ENCODE assay signal across 8 cellular contexts in genomic region chr15:74790080-74790916, GRCh38. TPM values are rescaled to one million over a fixed set of nuclear protein-coding genes. Genes with fewer than 3 reads are reported as not detected.
DNase-seq lines count a peak whose midpoint lies in the region; ATAC-seq and TF ChIP-seq lines count a peak whose summit lies in the region.

No MANE protein-coding gene starts in this region.

- H3K4me3 ChIP-seq in body of pancreas (no peak overlapping the region), right lobe of liver (no peak overlapping the region), thoracic aorta (peak overlapping the region; percentile 37)

- H3K36me3 ChIP-seq in body of pancreas (replicated peaks in 1 of 2; ENCODE audit: insufficient read depth in 1 of 2, low read depth in 2 of 2) = no peaks in the 10 kb centered on the region
- H3K36me3 ChIP-seq in right lobe of liver = no peaks in the 10 kb centered on the region
- no peaks in the 10 kb centered on the region for H3K36me3 ChIP-seq in thoracic aorta

- H3K9me3 ChIP-seq in body of pancreas (no peaks in the 10 kb centered on the region), right lobe of liver (no peaks in the 10 kb centered on the region), thoracic aorta (no peaks in the 10 kb centered on the region)

- DNase-seq in activated CD8-positive, alpha-beta memory T cell treated with anti-CD3 and anti-CD28 coated beads, Interleukin-2, amount 50 U/mL, for 48 hours = peak; percentile 70
- no peak for DNase-seq in activated CD8-positive, alpha-beta memory T cell treated with anti-CD3 and anti-CD28 coated beads, Interleukin-2, amount 50 U/mL, for 4 hours
- DNase-seq in OCI-M1 (lab: John Stamatoyannopoulos, UW) (peak; percentile 88), body of pancreas (peak in 3 of 4 donors; percentile 53 to 67 (median 53)), right lobe of liver (peak; percentile 70 to 73 (median 72)), thoracic aorta (ENCODE audit: low spot score) (no peak), GOT3 (lab: John Stamatoyannopoulos, UW) (no peak)

- no peak for TF ChIP-seq CTCF in body of pancreas (IDR thresholded peaks at IDR 0.05)
- no peak for TF ChIP-seq CTCF in right lobe of liver (IDR thresholded peaks at IDR 0.05)
- TF ChIP-seq CTCF in thoracic aorta (IDR thresholded peaks at IDR 0.05) = no peak

- WGBS in body of pancreas, 2 donors = 46 to 69% methylated on average over 11 to 15 of the region's 15 CpGs
- WGBS in right lobe of liver (ENCODE audit: insufficient coverage, low coverage, low lambda C conversion rate, missing lambda C conversion rate) = 24% methylated on average over 11 of the region's 15 CpGs

- intact Hi-C loops in body of pancreas (cut with DNase I) (no loop called here), right lobe of liver (cut with DNase I) (no loop called here)

- H3K4me1 ChIP-seq in body of pancreas (peaks cover 28% of the 10 kb centered on the region), right lobe of liver (peaks cover 0 to 53% (median 33%) of the 10 kb centered on the region in 4 donors), thoracic aorta (ENCODE audit: control insufficient read depth in 1 of 2, low read depth in 2 of 2) (peaks cover 56 to 78% of the 10 kb centered on the region in 2 donors)

- TF ChIP-seq POLR2A in body of pancreas (IDR thresholded peaks at IDR 0.05) = no peak
- no peak for TF ChIP-seq POLR2A in right lobe of liver (IDR thresholded peaks at IDR 0.05)

- H3K27ac ChIP-seq in body of pancreas (peak overlapping the region in 3 of 4 donors; percentile 8 to 51 (median 17)), right lobe of liver (peak overlapping the region; percentile 24 to 73 (median 71)), thoracic aorta (peak overlapping the region; percentile 59 to 69)

- no peak for ATAC-seq in body of pancreas
- ATAC-seq in right lobe of liver = peak in 2 of 4 donors; percentile 5 to 9
- ATAC-seq in thoracic aorta (ENCODE audit: insufficient number of reproducible peaks, low FRiP score, low read depth) = peak; percentile 18
- no peak for ATAC-seq in GM21528 (IDR thresholded peaks at IDR 0.05; ENCODE audit: low FRiP score, unreplicated experiment)

- H3K27me3 ChIP-seq in body of pancreas (no peaks in the 10 kb centered on the region), right lobe of liver (no peaks in the 10 kb centered on the region), thoracic aorta (replicated peaks; ENCODE audit: insufficient read depth) (no peaks in the 10 kb centered on the region)

RNA-seq across cellular contexts. Expression of gene CSK, which starts 8.4 kb away (rescaled TPM):
- total RNA-seq in body of pancreas = 10 to 100 TPM; 11.2 to 15.2 TPM
- total RNA-seq in right lobe of liver = 10 to 100 TPM; 22.2 to 50.9 (median 32.7) TPM
- 10 to 100 TPM; 32.7 to 61.6 TPM for total RNA-seq in thoracic aorta

RNA-seq across cellular contexts. Expression of gene LMAN1L, which starts 22.3 kb away (rescaled TPM):
- total RNA-seq in body of pancreas = not detected
- not detected for total RNA-seq in right lobe of liver
- not detected for total RNA-seq in thoracic aorta

RNA-seq across cellular contexts. Expression of gene CPLX3, which starts 36.1 kb away (rescaled TPM):
- total RNA-seq in body of pancreas (not detected), right lobe of liver (not detected), thoracic aorta (not detected)

RNA-seq across cellular contexts. Expression of gene CYP1A2, which starts 41.7 kb away (rescaled TPM):
- total RNA-seq in body of pancreas (not detected), right lobe of liver (100 to 1,000 TPM in 2 of 6 experiments, 10 to 100 TPM in 2, 1 to 10 TPM in 1, under 1 TPM in 1; 0.81 to 235 (median 65.0) TPM), thoracic aorta (not detected)

RNA-seq across cellular contexts. Expression of gene ULK3, which starts 52.7 kb away (rescaled TPM):
- 10 to 100 TPM; 74.2 to 76.3 TPM for total RNA-seq in body of pancreas
- total RNA-seq in right lobe of liver = 10 to 100 TPM; 19.7 to 25.1 (median 22.1) TPM
- total RNA-seq in thoracic aorta = 10 to 100 TPM; 34.9 to 72.2 TPM

Comparison
In these comparisons a context has a peak if more than half of its experiments do, and no peak if none do; other contexts are left out.
1. DNase-seq: peak in activated CD8-positive, alpha-beta memory T cell treated with anti-CD3 and anti-CD28 coated beads, Interleukin-2, amount 50 U/mL, for 48 hours (single experiment), OCI-M1 (single experiment), body of pancreas (3 of 4) and right lobe of liver (3 of 3); none in activated CD8-positive, alpha-beta memory T cell treated with anti-CD3 and anti-CD28 coated beads, Interleukin-2, amount 50 U/mL, for 4 hours (single experiment), thoracic aorta (single experiment) and GOT3 (single experiment).
2. H3K27ac ChIP-seq: peak in every context shown above with its lines; median percentile 71 in right lobe of liver; 64 in thoracic aorta; 17 in body of pancreas.